Comparison of ENCODE assay signal across 8 cellular contexts in the genomic region with DNA sequence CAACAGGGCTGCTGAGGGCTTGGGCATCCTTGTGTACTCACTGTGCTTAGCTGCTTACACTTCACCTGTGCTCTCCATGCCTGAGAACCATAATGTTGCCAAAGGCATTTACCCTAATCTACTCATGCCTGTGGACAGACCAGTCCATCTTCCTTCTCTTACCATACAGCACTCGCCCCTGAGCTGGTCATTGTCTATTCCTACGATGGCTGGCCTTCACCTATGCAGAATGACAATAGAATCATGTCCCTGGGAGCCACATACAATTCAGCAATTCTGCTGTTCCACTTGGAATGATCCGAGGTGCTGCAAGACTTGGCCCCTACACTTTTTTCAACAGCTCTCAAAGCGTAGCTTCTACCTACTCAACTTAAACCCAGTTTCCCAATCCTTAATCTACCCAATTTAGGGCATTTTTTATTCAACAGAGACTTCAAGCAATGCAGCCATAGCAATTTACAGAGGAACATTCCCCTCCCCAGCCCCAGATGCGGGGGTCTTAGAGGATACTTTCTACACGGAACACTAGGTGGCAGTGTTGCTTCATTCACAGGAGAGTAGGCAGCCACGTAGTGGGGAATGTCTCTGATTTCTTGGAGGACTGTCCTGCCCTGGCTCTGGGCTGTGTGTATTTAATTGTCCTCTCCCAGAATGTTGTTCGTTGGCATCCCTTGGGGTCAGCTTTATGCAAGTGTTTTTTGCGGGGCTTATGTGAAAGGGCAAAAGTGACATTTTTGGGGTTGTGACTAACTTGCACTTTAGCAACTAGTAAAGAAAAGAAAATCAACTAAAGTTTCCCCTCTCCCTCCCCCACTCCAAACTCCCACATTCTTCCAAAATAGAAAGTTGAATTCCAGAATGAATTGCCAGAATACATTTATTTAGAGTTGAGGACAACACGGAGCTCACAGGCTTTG.
DNase-seq lines count a peak whose midpoint lies in the region; ATAC-seq lines count a peak whose summit lies in the region.

No MANE protein-coding gene starts in this region.

- peak; percentile 75 for DNase-seq in COLO829 (ENCODE audit: low spot score)
- peak; percentile 18 for DNase-seq in NCI-H510A (lab: John Stamatoyannopoulos, UW)
- peak in 40 of 58 donors; percentile 2 to 55 (median 16) for DNase-seq in anterior cingulate cortex (lab: John Stamatoyannopoulos, UW)
- DNase-seq in hepatic stellate cell (ENCODE audit: low spot score), result peak; percentile 37
- DNase-seq in smooth muscle cell of the brain vasculature (ENCODE audit: low read depth, low spot score), result peak; percentile 3
- DNase-seq in activated gamma-delta T cell (lab: John Stamatoyannopoulos, UW), result no peak

- ATAC-seq in GM18519 (IDR thresholded peaks at IDR 0.05; ENCODE audit: low FRiP score, unreplicated experiment), result peak; percentile 87
- peak; percentile 81 for ATAC-seq in HG03159 (IDR thresholded peaks at IDR 0.05; ENCODE audit: unreplicated experiment)
